20 cellular contexts compared by ENCODE assay signal in the genomic region with DNA sequence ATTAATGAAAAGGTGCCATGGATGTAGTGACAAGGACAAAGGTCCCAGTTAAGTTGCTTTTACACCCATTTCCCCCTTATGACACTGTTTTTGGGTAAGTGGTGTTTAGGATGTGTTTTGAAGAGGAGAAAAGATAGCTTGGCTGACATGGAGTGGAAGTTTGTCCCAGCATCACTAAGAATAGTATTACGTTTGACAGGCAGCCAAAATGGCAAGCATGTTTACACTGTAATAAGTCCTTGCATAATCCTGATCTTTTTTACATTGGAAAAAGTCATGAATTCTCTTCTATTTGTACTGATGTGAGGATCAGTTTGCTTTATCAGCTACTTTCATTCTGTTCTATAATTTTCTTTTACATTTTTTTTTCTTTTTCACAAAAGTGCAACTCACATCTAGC.
DNase-seq lines count a peak whose midpoint lies in the region; ATAC-seq, FAIRE-seq and TF ChIP-seq lines count a peak whose summit lies in the region.
"Had no signal": no experiment of that assay in that cellular context is flagged by ENCODE, and none has a peak within 500 bp of the region (broad histone marks: within the 10 kb centered on the region; RNA-seq: fewer than 3 reads in every experiment).

No MANE protein-coding gene starts in this region.

- H3K36me3 ChIP-seq in adipocyte (ENCODE audit: control insufficient read depth, insufficient read depth, low read length, severe bottlenecking) (no peaks in the 10 kb centered on the region), gastroesophageal sphincter (no peaks in the 10 kb centered on the region), pancreas (no peaks in the 10 kb centered on the region), PC-9 (ENCODE audit: low read depth) (no peaks in the 10 kb centered on the region)

- ATAC-seq in gastroesophageal sphincter (peak; percentile 66), pancreas (peak in 3 of 4 donors; percentile 22 to 66 (median 26)), GM19328 (IDR thresholded peaks at IDR 0.05; ENCODE audit: unreplicated experiment) (no peak)
- ATAC-seq: body of pancreas; HCT116; stimulated activated effector memory CD8-positive, alpha-beta T cell treated with anti-CD3 and anti-CD28 coated beads, Interleukin-12 subunit alpha, Interleukin-12 subunit beta, amount 100 ng/mL, for 72 hours had no signal

- no peak for FAIRE-seq in pancreas (lab: Jason Lieb, UNC)
- FAIRE-seq: frontal cortex, G401.6 had no signal

- no TSS peak for BruUV-seq in PC-9 (replicated peaks; lab: Mats Ljungman, UMichigan)

- H4K20me1 ChIP-seq in PC-9 (ENCODE audit: insufficient read depth), result no peaks in the 10 kb centered on the region

- H3K79me2 ChIP-seq in PC-9 (ENCODE audit: low read depth), result no peaks in the 10 kb centered on the region

- H3K27ac ChIP-seq in gastroesophageal sphincter (peak overlapping the region; percentile 58 to 74 (median 68)), pancreas (no peak overlapping the region), PC-9 (no peak overlapping the region)
- H3K27ac ChIP-seq: body of pancreas, skin epidermis had no signal

- no peak overlapping the region for H2AFZ ChIP-seq in PC-9

- no peak overlapping the region for H3K9ac ChIP-seq in adipocyte (ENCODE audit: low read length)

- CTCF ChIA-PET in PC-9 (lab: Charles Lee), result no interaction called here

- no peak for TF ChIP-seq EP300 in gastroesophageal sphincter (IDR thresholded peaks at IDR 0.05)

- no peaks in the 10 kb centered on the region for H3K9me2 ChIP-seq in PC-9 (ENCODE audit: insufficient read depth)

- POLR2A ChIA-PET in PC-9 (lab: Charles Lee; ENCODE audit: unreplicated experiment), result interaction anchor here (0.6 kb wide), 1 partner anchor 11 kb away, joined by 6 read pairs; no protein-coding TSS in a partner anchor

- H3K4me2 ChIP-seq in PC-9, result no peak overlapping the region

- no peak for TF ChIP-seq POLR2A in gastroesophageal sphincter (IDR thresholded peaks at IDR 0.05)

- TF ChIP-seq CTCF in gastroesophageal sphincter (IDR thresholded peaks at IDR 0.05) (no peak), pancreas (IDR thresholded peaks at IDR 0.05) (no peak), PC-9 (conservative IDR thresholded peaks at IDR 0.05) (no peak)

- H3F3A ChIP-seq in PC-9 (ENCODE audit: insufficient read depth, low read depth), result no peaks in the 10 kb centered on the region

- DNase-seq in AG08396 (ENCODE audit: low spot score) (peak; percentile 11), adipocyte (ENCODE audit: low read depth) (peak; percentile 84), pancreas (no peak), NCI-H2107 treated with DMSO at 0.1 percent for 48 hours (lab: John Stamatoyannopoulos, UW; ENCODE audit: unreplicated experiment) (no peak), KG1 (lab: John Stamatoyannopoulos, UW) (no peak), PC-9 (no peak)
- DNase-seq: activated CD4-positive, CD25-positive, alpha-beta regulatory T cell treated with anti-CD3 and anti-CD28 coated beads, Interleukin-2, amount 50 U/mL, for 72 hours; activated gamma-delta T cell treated with Interleukin-2 at 50 U/mL for 16 hours; COR-L47; NCI-H1436; NCI-H226; SIG-M5 had no signal

- intact Hi-C loops in pancreas (cut with DNase I) (no loop called here), PC-9 (cut with micrococcal nuclease; ENCODE audit: unreplicated experiment) (no loop called here)

- H3K4me1 ChIP-seq in adipocyte (ENCODE audit: control insufficient read depth, insufficient read depth, low read length) (peaks cover 13% of the 10 kb centered on the region), gastroesophageal sphincter (peaks cover 0 to 40% (median 14%) of the 10 kb centered on the region in 3 donors), pancreas (no peaks in the 10 kb centered on the region), PC-9 (replicated peaks; ENCODE audit: insufficient read depth) (no peaks in the 10 kb centered on the region)
- H3K4me1 ChIP-seq: body of pancreas had no signal

- no peaks in the 10 kb centered on the region for H3K27me3 ChIP-seq in adipocyte (replicated peaks; ENCODE audit: control insufficient read depth, insufficient read depth, low read length)
- no peaks in the 10 kb centered on the region for H3K27me3 ChIP-seq in gastroesophageal sphincter
- H3K27me3 ChIP-seq in pancreas, result no peaks in the 10 kb centered on the region
- H3K27me3 ChIP-seq in PC-9 (ENCODE audit: insufficient read depth, low read depth), result no peaks in the 10 kb centered on the region
- H3K27me3 ChIP-seq: body of pancreas had no signal

- no peak overlapping the region for H3K4me3 ChIP-seq in adipocyte (ENCODE audit: low read length)
- H3K4me3 ChIP-seq in gastroesophageal sphincter, result peak overlapping the region in 1 of 2 donors; percentile 22
- H3K4me3 ChIP-seq in pancreas, result no peak overlapping the region
- H3K4me3 ChIP-seq in PC-9, result no peak overlapping the region
- H3K4me3 ChIP-seq: body of pancreas, skin epidermis had no signal

- WGBS in gastroesophageal sphincter (ENCODE audit: low coverage in 1 of 2), 2 donors, result 8 to 36% methylated on average over 1 of the region's 1 CpG
- WGBS in pancreas, 2 donors, result 23 to 28% methylated on average over 1 of the region's 1 CpG

- no peaks in the 10 kb centered on the region for H3K9me3 ChIP-seq in adipocyte (ENCODE audit: control insufficient read depth, low read length)
- no peaks in the 10 kb centered on the region for H3K9me3 ChIP-seq in gastroesophageal sphincter
- no peaks in the 10 kb centered on the region for H3K9me3 ChIP-seq in pancreas
- H3K9me3 ChIP-seq in PC-9 (ENCODE audit: insufficient read depth, low read depth), result no peaks in the 10 kb centered on the region
- H3K9me3 ChIP-seq: body of pancreas had no signal

Comparison
In these comparisons a context has a peak if more than half of its experiments do, and no peak if none do; other contexts are left out.
1. DNase-seq: peak in AG08396 (single experiment) and adipocyte (single experiment); none in pancreas (0 of 6), NCI-H2107 treated with DMSO at 0.1 percent for 48 hours (single experiment), KG1 (single experiment) and PC-9 (0 of 2).
2. H3K27ac ChIP-seq: peak in gastroesophageal sphincter (4 of 4); none in pancreas (0 of 4) and PC-9 (single experiment).